Comparison of ENCODE assay signal across 8 cellular contexts in the genomic region with DNA sequence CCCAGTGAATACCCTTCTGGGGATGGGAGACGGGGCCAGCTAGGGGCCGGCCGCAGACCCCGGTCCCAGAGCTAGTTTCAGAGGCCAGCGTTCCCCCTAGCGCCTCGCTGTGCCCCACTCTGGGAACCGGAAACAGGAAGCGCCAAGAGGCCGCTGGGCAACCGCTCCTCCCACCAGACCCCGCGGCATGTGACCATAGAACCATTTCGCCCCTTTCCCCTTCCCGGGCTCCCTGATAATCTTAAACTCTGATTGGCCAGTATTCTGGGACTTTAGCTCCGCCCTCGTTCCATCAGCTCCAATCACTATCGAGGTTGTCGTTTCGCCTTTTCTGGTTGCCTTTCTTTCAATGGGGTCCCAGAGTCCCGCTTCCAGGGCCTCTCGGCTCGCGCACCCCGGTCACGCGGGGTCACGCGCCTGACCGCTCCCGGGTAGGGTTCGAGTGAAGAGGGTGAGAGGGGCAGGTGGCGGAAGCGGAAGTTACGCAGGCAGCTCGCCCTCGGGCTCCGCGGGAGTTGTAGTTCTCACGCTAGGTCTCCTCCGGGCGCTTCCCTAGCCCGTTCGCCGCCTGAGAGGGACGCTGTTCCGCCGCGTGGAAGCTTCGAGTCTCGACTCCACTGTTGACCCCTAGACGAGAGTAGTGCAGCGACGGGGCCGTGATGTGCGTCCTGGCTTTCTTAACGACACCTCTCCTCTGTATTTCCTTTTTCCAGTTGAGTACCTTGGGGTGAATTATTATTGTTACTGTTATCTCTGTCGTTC. TPM values are rescaled to one million over a fixed set of nuclear protein-coding genes. Genes with fewer than 3 reads are reported as not detected.
DNase-seq lines count a peak whose midpoint lies in the region; ATAC-seq, FAIRE-seq and TF ChIP-seq lines count a peak whose summit lies in the region.

A gene (minus strand): TSS at position 121 of the 762 bp plus-strand sequence. CDS start 3,241 bp downstream, outside the sequence.

- H3K27ac Mint-ChIP-seq in chondrocyte (ENCODE audit: unreplicated experiment): peak within 1 kb of the TSS; percentile 98

- peak within 1 kb of the TSS; percentile 99 to 100 for H3K27ac ChIP-seq in kidney (ENCODE audit: low read depth in 2 of 2, low read length in 2 of 2)

- peaks cover 0 to 4% of the 10 kb centered on the region in 2 donors for H3K9me3 ChIP-seq in kidney (ENCODE audit: control insufficient read depth in 1 of 2, low read length in 2 of 2)

- peaks cover 5% of the 10 kb centered on the region for H3K36me3 Mint-ChIP-seq in chondrocyte (ENCODE audit: low read depth)

- TF ChIP-seq CTCF in BJ (IDR thresholded peaks at IDR 0.05; ENCODE audit: insufficient read depth, low read depth, low read length) (peak; percentile 71), chondrocyte (IDR thresholded peaks at IDR 0.05) (peak; percentile 76), kidney (IDR thresholded peaks at IDR 0.05; ENCODE audit: borderline replicate concordance, extremely low read depth, insufficient read depth) (peak; percentile 51)

- H3K9ac ChIP-seq in kidney (ENCODE audit: low read length in 2 of 2): peak within 1 kb of the TSS; percentile 91 to 96

- peaks cover 30% of the 10 kb centered on the region for H3K4me1 Mint-ChIP-seq in chondrocyte (ENCODE audit: low read depth)

- POLR2A ChIA-PET in BJ (lab: Charles Lee): interaction anchor here (0.5 kb wide), 2 partner anchors 131 to 734 kb away, joined by 3 to 10 read pairs; no protein-coding TSS in a partner anchor

- H3K36me3 ChIP-seq in BJ (ENCODE audit: control insufficient read depth, insufficient read depth, low read length) (peaks cover 6% of the 10 kb centered on the region), kidney (ENCODE audit: control insufficient read depth in 1 of 2, insufficient read depth in 2 of 2, low read length in 2 of 2) (peaks cover 4 to 10% of the 10 kb centered on the region in 2 donors)

- peak within 1 kb of the TSS; percentile 99 for H3K4me3 Mint-ChIP-seq in chondrocyte (ENCODE audit: unreplicated experiment)

- DNase-seq in BJ (ENCODE audit: low read depth) (peak; percentile 78), GM19238 (ENCODE audit: insufficient read length, low spot score) (peak; percentile 85), NCI-H510A treated with DMSO at 0.1 percent for 48 hours (lab: John Stamatoyannopoulos, UW) (peak; percentile 98), chondrocyte (ENCODE audit: low spot score) (peak; percentile 96), kidney (peak; percentile 97)
- peak; percentile 79 to 84 for DNase-seq in activated CD4-positive, alpha-beta T cell treated with anti-CD3 and anti-CD28 coated beads for 24 hours (ENCODE audit: low read depth in 2 of 2)
- peak; percentile 96 for DNase-seq in stimulated activated CD4-positive, alpha-beta T cell treated with anti-CD3 and anti-CD28 coated beads, Interleukin-15, amount 100 ng/mL, for 24 hours

- H3K4me1 ChIP-seq in kidney (ENCODE audit: control insufficient read depth in 1 of 2, insufficient read depth in 1 of 2, low read depth in 1 of 2, low read length in 2 of 2): peaks cover 6% of the 10 kb centered on the region in 2 donors

- peak; percentile 79 for ATAC-seq in HG03442 (IDR thresholded peaks at IDR 0.05; ENCODE audit: unreplicated experiment)

- peak within 1 kb of the TSS; percentile 91 for H3K4me3 ChIP-seq in BJ (ENCODE audit: low read depth, low read length)
- H3K4me3 ChIP-seq in kidney (ENCODE audit: low read length in 2 of 2): peak within 1 kb of the TSS; percentile 94 to 99

- H3K27me3 Mint-ChIP-seq in chondrocyte (ENCODE audit: low read depth): no peaks in the 10 kb centered on the region

- intact Hi-C loops in kidney (cut with DNase I): no loop called here

- H3K27me3 ChIP-seq in BJ (ENCODE audit: control insufficient read depth, insufficient read depth, low read length): no peaks in the 10 kb centered on the region

- H3K9me3 Mint-ChIP-seq in chondrocyte (ENCODE audit: low read depth): no peaks in the 10 kb centered on the region

- CTCF ChIA-PET in BJ (lab: Yijun Ruan, JAX): interaction anchor here (0.6 to 1.4 kb wide), 4 partner anchors 37 to 385 kb away, joined by 3 read pairs; no protein-coding TSS in a partner anchor

- FAIRE-seq in kidney (lab: Jason Lieb, UNC): peak; percentile 8

RNA-seq across cellular contexts. Expression of the gene that starts here (rescaled TPM):
- polyA plus RNA-seq in BJ (2011; rRNA removed) (106 and 125 TPM in 2 replicates), kidney (ENCODE audit: insufficient read depth, low read depth, low replicate concordance) (84.7 TPM)
- polyA minus RNA-seq in BJ (2011; rRNA and poly(A)+ RNA removed): 82.1 and 133 TPM in 2 replicates
- total RNA-seq in chondrocyte (90.1 to 103 TPM (median 96.1 TPM) in 3 replicates), kidney (165 TPM)

Comparison
In these comparisons a context has a peak if more than half of its experiments do, and no peak if none do; other contexts are left out.
1. Peak in every context shown above with its lines: DNase-seq, ATAC-seq, H3K4me3 ChIP-seq and H3K27ac ChIP-seq.